In the genomic region with DNA sequence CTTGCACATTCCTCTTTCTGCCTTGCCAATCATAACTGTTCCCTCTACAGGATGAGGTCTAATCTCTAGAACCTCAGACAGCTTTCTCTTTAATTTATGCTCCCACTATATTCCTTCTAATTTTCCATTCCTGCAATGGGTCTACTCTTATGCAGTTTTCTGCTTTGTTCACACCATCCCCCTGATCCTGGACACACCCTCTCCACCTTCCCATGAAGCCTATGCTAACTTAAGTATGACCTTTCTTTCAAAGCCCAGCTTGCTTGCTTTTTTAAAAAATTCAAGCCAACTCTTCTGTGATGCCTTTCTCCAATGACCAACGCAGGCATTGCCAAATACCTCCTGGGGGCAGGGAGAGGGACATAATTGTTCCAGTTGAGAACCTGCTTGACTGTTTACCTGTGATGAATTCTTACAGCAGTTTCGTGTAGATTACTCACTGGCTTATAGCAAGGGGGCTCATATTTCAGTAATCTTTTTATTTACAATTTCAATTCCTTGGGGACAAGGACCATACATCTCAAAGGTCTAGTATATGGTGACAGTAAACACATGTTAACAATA, we compare ENCODE assay signal across 10 cellular contexts. TPM values are rescaled to one million over a fixed set of nuclear protein-coding genes. Genes with fewer than 3 reads are reported as not detected.
DNase-seq lines count a peak whose midpoint lies in the region; ATAC-seq, FAIRE-seq and TF ChIP-seq lines count a peak whose summit lies in the region.
"Had no signal": no experiment of that assay in that cellular context is flagged by ENCODE, and none has a peak within 500 bp of the region (broad histone marks: within the 10 kb centered on the region; RNA-seq: fewer than 3 reads in every experiment).

No MANE protein-coding gene starts in this region.

- H3K27me3 ChIP-seq in heart left ventricle (peaks cover 0 to 5% (median 0%) of the 10 kb centered on the region in 9 donors), SJCRH30 (no peaks in the 10 kb centered on the region)
- H3K27me3 ChIP-seq: BLaER1 treated with 17β-estradiol and CSF1 and Interleukin-3, amounts not matched to agents 10 nM and 100 nM had no signal

- CTCF ChIA-PET in activated naive CD4-positive, alpha-beta T cell treated with anti-CD3 and anti-CD28 coated beads, Interleukin-2, amount 10 ng/mL, durations not matched to agents 7 days and 5 days (lab: Charles Lee), result no interaction called here

- no peak for TF ChIP-seq CTCF in heart left ventricle (IDR thresholded peaks at IDR 0.05)

- H3K4me1 Mint-ChIP-seq in activated naive CD4-positive, alpha-beta T cell treated with anti-CD3 and anti-CD28 coated beads, Interleukin-2, amount 10 ng/mL, durations not matched to agents 7 days and 5 days, result peaks cover 38% of the 10 kb centered on the region

- H3K36me3 ChIP-seq in heart left ventricle (no peaks in the 10 kb centered on the region), SJCRH30 (peaks cover 24% of the 10 kb centered on the region)

- WGBS in heart left ventricle, 4 donors, result 43 to 66% (median 52%) methylated on average over 2 of the region's 2 CpGs

- H3K9me3 Mint-ChIP-seq in activated naive CD4-positive, alpha-beta T cell treated with anti-CD3 and anti-CD28 coated beads, Interleukin-2, amount 10 ng/mL, durations not matched to agents 7 days and 5 days, result peaks cover 2% of the 10 kb centered on the region

- FAIRE-seq in urothelium cell line (lab: Jason Lieb, UNC), result no peak

- H3K4me1 ChIP-seq in heart left ventricle, result peaks cover 0 to 57% (median 22%) of the 10 kb centered on the region in 12 donors
- peaks cover 51% of the 10 kb centered on the region for H3K4me1 ChIP-seq in SJCRH30

- no peak overlapping the region for H3K4me3 Mint-ChIP-seq in activated naive CD4-positive, alpha-beta T cell treated with anti-CD3 and anti-CD28 coated beads, Interleukin-2, amount 10 ng/mL, durations not matched to agents 7 days and 5 days

- DNase-seq in heart left ventricle (no peak), left ventricle myocardium superior (no peak), SJCRH30 (no peak), islet precursor cell (peak; percentile 87), urothelium cell line (ENCODE audit: low spot score) (peak; percentile 12), foreskin melanocyte (no peak)
- DNase-seq in activated naive CD4-positive, alpha-beta T cell treated with anti-CD3 and anti-CD28 coated beads, Interleukin-2, amount 10 ng/mL, durations not matched to agents 7 days and 5 days, result no peak
- DNase-seq: activated effector memory CD4-positive, alpha-beta T cell treated with anti-CD3 and anti-CD28 coated beads, Interleukin-2, amount 50 U/mL, for 16 hours had no signal

- no peak for TF ChIP-seq POLR2A in heart left ventricle (IDR thresholded peaks at IDR 0.05)

- peak overlapping the region in 10 of 12 donors; percentile 3 to 68 (median 55) for H3K27ac ChIP-seq in heart left ventricle
- H3K27ac ChIP-seq in SJCRH30, result peak overlapping the region; percentile 2; the same call in 1 of the 2 replicates
- H3K27ac ChIP-seq: BLaER1 treated with 17β-estradiol and CSF1 and Interleukin-3, amounts not matched to agents 10 nM and 100 nM had no signal

- H3K27me3 Mint-ChIP-seq in activated naive CD4-positive, alpha-beta T cell treated with anti-CD3 and anti-CD28 coated beads, Interleukin-2, amount 10 ng/mL, durations not matched to agents 7 days and 5 days, result no peaks in the 10 kb centered on the region

- peaks cover 48% of the 10 kb centered on the region for H3K36me3 Mint-ChIP-seq in activated naive CD4-positive, alpha-beta T cell treated with anti-CD3 and anti-CD28 coated beads, Interleukin-2, amount 10 ng/mL, durations not matched to agents 7 days and 5 days

- intact Hi-C loops in heart left ventricle (cut with DNase I), result loop anchor here in 3 of 10 donors (5.0 to 10.0 kb wide), 3 partner anchors 46 to 106 kb away; no protein-coding TSS in a partner anchor
- intact Hi-C loops in left ventricle myocardium superior (cut with micrococcal nuclease), result loop anchor here (10.0 kb wide), 1 partner anchor 56 kb away; no protein-coding TSS in a partner anchor

- ATAC-seq in heart left ventricle, result no peak
- no peak for ATAC-seq in left ventricle myocardium superior
- ATAC-seq in HG03565 (IDR thresholded peaks at IDR 0.05; ENCODE audit: unreplicated experiment), result no peak

- H3K4me3 ChIP-seq in heart left ventricle (no peak overlapping the region), SJCRH30 (no peak overlapping the region)
- H3K4me3 ChIP-seq: BLaER1 treated with 17β-estradiol and CSF1 and Interleukin-3, amounts not matched to agents 10 nM and 100 nM had no signal

- no peak overlapping the region for H3K27ac Mint-ChIP-seq in activated naive CD4-positive, alpha-beta T cell treated with anti-CD3 and anti-CD28 coated beads, Interleukin-2, amount 10 ng/mL, durations not matched to agents 7 days and 5 days

- H3K9me3 ChIP-seq in heart left ventricle (no peaks in the 10 kb centered on the region), SJCRH30 (replicated peaks) (no peaks in the 10 kb centered on the region)

RNA-seq across cellular contexts. Expression of a gene that starts 7.8 kb away (rescaled TPM):
- total RNA-seq in heart left ventricle (100 to 1,000 TPM in 8 of 9 donors, 10 to 100 TPM in 1; 98.4 to 248 (median 157) TPM), left ventricle myocardium superior (161 TPM)
- 100 to 1,000 TPM in 1 of 2 donors, 10 to 100 TPM in 1; 41.5 to 250 TPM for polyA plus RNA-seq in heart left ventricle
- 167 and 195 TPM in 2 replicates for total RNA-seq in SJCRH30 (2014; rRNA removed; shearing (Covaris generic))

Comparison
In these comparisons a context has a peak if more than half of its experiments do, and no peak if none do; other contexts are left out.
1. DNase-seq: peak in islet precursor cell (single experiment) and urothelium cell line (single experiment); none in heart left ventricle (0 of 5), left ventricle myocardium superior (single experiment), SJCRH30 (0 of 2), activated naive CD4-positive, alpha-beta T cell treated with anti-CD3 and anti-CD28 coated beads, Interleukin-2, amount 10 ng/mL, durations not matched to agents 7 days and 5 days (single experiment) and foreskin melanocyte (single experiment).